11 cellular contexts compared by ENCODE assay signal in genomic region chr17:31413871-31414589, GRCh38. TPM values are rescaled to one million over a fixed set of nuclear protein-coding genes. Genes with fewer than 3 reads are reported as not detected.
A peak's percentile ranks its signal among the peaks of the same experiment; 100 is the strongest.
DNase-seq lines count a peak whose midpoint lies in the region; ATAC-seq and TF ChIP-seq lines count a peak whose summit lies in the region.
"Had no signal": no experiment of that assay in that cellular context is flagged by ENCODE, and none has a peak within 500 bp of the region (broad histone marks: within the 10 kb centered on the region; RNA-seq: fewer than 3 reads in every experiment).

No MANE protein-coding gene starts in this region.

- H3K27ac ChIP-seq in dorsolateral prefrontal cortex (peak overlapping the region; percentile 76 to 99 (median 97)), esophagus squamous epithelium (no peak overlapping the region)

- no peak overlapping the region for H3K4me3 ChIP-seq in MG63
- H3K4me3 ChIP-seq in dorsolateral prefrontal cortex: peak overlapping the region in 9 of 59 donors; percentile 5 to 24 (median 13)
- H3K4me3 ChIP-seq in esophagus squamous epithelium: no peak overlapping the region

- H3K36me3 ChIP-seq in MG63: no peaks in the 10 kb centered on the region
- H3K36me3 ChIP-seq in esophagus squamous epithelium: no peaks in the 10 kb centered on the region

- no peaks in the 10 kb centered on the region for H3K4me1 ChIP-seq in esophagus squamous epithelium

- ATAC-seq in HG03196 (IDR thresholded peaks at IDR 0.05; ENCODE audit: unreplicated experiment): no peak
- ATAC-seq: T-cell had no signal

- no peak for TF ChIP-seq POLR2A in esophagus squamous epithelium (IDR thresholded peaks at IDR 0.05)

- intact Hi-C loops in dorsolateral prefrontal cortex (cut with DNase I): loop anchor here in 1 of 2 donors (2.0 kb wide), 1 partner anchor 21 kb away; no protein-coding TSS in a partner anchor
- intact Hi-C loops in esophagus squamous epithelium (cut with DNase I): no loop called here

- H3K9me3 ChIP-seq in MG63: no peaks in the 10 kb centered on the region
- H3K9me3 ChIP-seq in esophagus squamous epithelium: no peaks in the 10 kb centered on the region

- TF ChIP-seq CTCF in dorsolateral prefrontal cortex (IDR thresholded peaks at IDR 0.05 in 54 of 56, conservative IDR thresholded peaks at IDR 0.05 in 2 of 56; ENCODE audit: low read depth in 1 of 56, partially characterized antibody in 56 of 56): peak in 6 of 56 donors; percentile 14 to 28 (median 22)
- no peak for TF ChIP-seq CTCF in esophagus squamous epithelium (IDR thresholded peaks at IDR 0.05)

- DNase-seq in AG08396 (ENCODE audit: low spot score): peak; percentile 76
- peak; percentile 54 for DNase-seq in MG63
- peak in 9 of 10 donors; percentile 67 to 93 (median 92) for DNase-seq in dorsolateral prefrontal cortex
- DNase-seq in medulla oblongata (ENCODE audit: extremely low spot score): peak; percentile 92
- DNase-seq in stimulated activated CD4-positive, alpha-beta T cell treated with anti-CD3 and anti-CD28 coated beads, Interleukin-1b, Interleukin-23, amount 100 ng/mL, for 48 hours: no peak
- no peak for DNase-seq in esophagus squamous epithelium (lab: John Stamatoyannopoulos, UW)
- no peak for DNase-seq in NOMO-1 (lab: John Stamatoyannopoulos, UW; ENCODE audit: unreplicated experiment in 2 of 2)
- DNase-seq: CD8-positive, alpha-beta memory T cell; NCI-H146; T-cell had no signal

- H3K27me3 ChIP-seq in MG63 (no peaks in the 10 kb centered on the region), dorsolateral prefrontal cortex (no peaks in the 10 kb centered on the region), esophagus squamous epithelium (peaks cover 0 to 39% (median 0%) of the 10 kb centered on the region in 4 donors)

- WGBS in esophagus squamous epithelium, 2 donors: 30 to 37% methylated on average over 9 to 11 of the region's 12 CpGs

RNA-seq across cellular contexts. Expression of gene RAB11FIP4, which starts 22.6 kb away (rescaled TPM):
- 1.4 and 5.3 TPM in 2 replicates for total RNA-seq in MG63 (2014; rRNA removed; shearing (Covaris generic); ENCODE audit: low replicate concordance)
- total RNA-seq in dorsolateral prefrontal cortex (100 to 1,000 TPM; 123 to 242 (median 175) TPM), esophagus squamous epithelium (10 to 100 TPM in 3 of 4 donors, 1 to 10 TPM in 1; 9.9 to 23.6 (median 16.1) TPM)

Comparison
In these comparisons a context has a peak if more than half of its experiments do, and no peak if none do; other contexts are left out.
1. DNase-seq: peak in AG08396 (single experiment), MG63 (single experiment), dorsolateral prefrontal cortex (9 of 10) and medulla oblongata (single experiment); none in stimulated activated CD4-positive, alpha-beta T cell treated with anti-CD3 and anti-CD28 coated beads, Interleukin-1b, Interleukin-23, amount 100 ng/mL, for 48 hours (single experiment), esophagus squamous epithelium (single experiment) and NOMO-1 (0 of 2).
2. H3K27ac ChIP-seq: peak in dorsolateral prefrontal cortex (59 of 59); none in esophagus squamous epithelium (0 of 4).
3. RNA of gene RAB11FIP4, which starts 22.6 kb away (total RNA-seq): 123 to 242 TPM in dorsolateral prefrontal cortex; 9.9 to 23.6 TPM in esophagus squamous epithelium and 1.4 to 5.3 TPM in MG63; every median in the first group is over 4 times any median in the second.